Comparison of ENCODE assay signal across 22 cellular contexts in the genomic region with DNA sequence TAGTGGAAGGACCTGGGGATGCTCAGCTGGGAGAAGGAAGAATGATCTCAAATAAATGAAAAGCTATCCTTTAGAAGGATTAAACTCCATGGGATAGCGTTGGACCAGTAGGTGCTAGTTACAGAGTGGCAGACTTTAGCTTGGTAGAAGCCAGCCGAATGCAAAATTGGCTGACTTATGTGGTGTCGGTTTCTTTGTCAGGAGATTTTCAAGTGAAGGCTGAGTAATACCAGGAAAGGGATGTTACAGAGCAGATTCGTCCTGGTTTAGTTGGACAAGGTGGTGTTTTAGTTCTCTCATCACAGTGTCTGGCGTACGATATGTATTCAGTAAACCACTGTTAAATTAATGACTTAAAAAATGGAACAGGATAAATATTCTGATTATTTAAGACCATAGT. TPM values are rescaled to one million over a fixed set of nuclear protein-coding genes. Genes with fewer than 3 reads are reported as not detected.
DNase-seq lines count a peak whose midpoint lies in the region; ATAC-seq and TF ChIP-seq lines count a peak whose summit lies in the region.
"Had no signal": no experiment of that assay in that cellular context is flagged by ENCODE, and none has a peak within 500 bp of the region (broad histone marks: within the 10 kb centered on the region; RNA-seq: fewer than 3 reads in every experiment).

No MANE protein-coding gene starts in this region.

- H3K4me1 Mint-ChIP-seq in activated CD8-positive, alpha-beta T cell treated with anti-CD3 and anti-CD28 coated beads for 36 hours (ENCODE audit: low read depth): peaks cover 40% of the 10 kb centered on the region
- H3K4me1 Mint-ChIP-seq: H9 had no signal

- no peaks in the 10 kb centered on the region for H3K4me1 ChIP-seq in vagina
- H3K4me1 ChIP-seq: left lung had no signal

- POLR2A ChIA-PET in activated CD8-positive, alpha-beta T cell treated with anti-CD3 and anti-CD28 coated beads for 36 hours (lab: Charles Lee): no interaction called here

- TF ChIP-seq CTCF in GM12864 (IDR thresholded peaks at IDR 0.05; ENCODE audit: low read depth, low read length, missing control alignments) (no peak), vagina (IDR thresholded peaks at IDR 0.05) (no peak)
- TF ChIP-seq CTCF in activated CD8-positive, alpha-beta T cell treated with anti-CD3 and anti-CD28 coated beads for 36 hours (IDR thresholded peaks at IDR 0.05): no peak

- ATAC-seq in GM18873 (IDR thresholded peaks at IDR 0.05; ENCODE audit: low FRiP score, unreplicated experiment): peak; percentile 53
- peak; percentile 51 for ATAC-seq in HG02852 (IDR thresholded peaks at IDR 0.05; ENCODE audit: unreplicated experiment)
- peak; percentile 55 for ATAC-seq in activated CD8-positive, alpha-beta T cell treated with anti-CD3 and anti-CD28 coated beads for 36 hours
- no peak for ATAC-seq in HG03175 (IDR thresholded peaks at IDR 0.05; ENCODE audit: unreplicated experiment)
- ATAC-seq: left lung, Right ventricle myocardium inferior had no signal

- DNase-seq in GM12864 (ENCODE audit: low read depth): peak; percentile 18
- peak; percentile 16 for DNase-seq in activated CD8-positive, alpha-beta T cell treated with anti-CD3 and anti-CD28 coated beads for 36 hours
- no peak for DNase-seq in mesenteric fat pad (ENCODE audit: low spot score)
- no peak for DNase-seq in vagina (ENCODE audit: extremely low spot score in 2 of 2)
- DNase-seq in SK-N-DZ (ENCODE audit: low spot score): no peak
- DNase-seq: activated CD4-positive, alpha-beta T cell treated with anti-CD3 and anti-CD28 coated beads, Interleukin-2, amount 50 U/mL, for 1 hour; anterior cingulate cortex; endodermal cell; H9; Kasumi-1; left lung; NCI-H1417; NCI-H345; NK-92 treated with Interleukin-12 subunit alpha and Interleukin-12 subunit beta, amount 100 ng/mL, for 24 hours; posterior cingulate gyrus; stomach; T-helper 9 cell had no signal

- H3K4me3 ChIP-seq in GM12864 (ENCODE audit: low read depth, low read length) (no peak overlapping the region), vagina (no peak overlapping the region)
- H3K4me3 ChIP-seq: left lung, smooth muscle cell, stomach had no signal

- H3K27ac ChIP-seq in vagina: no peak overlapping the region
- H3K27ac ChIP-seq: left lung, stomach had no signal

- TF ChIP-seq POLR2A in vagina (IDR thresholded peaks at IDR 0.05): no peak

- H3K9me3 ChIP-seq in vagina: no peaks in the 10 kb centered on the region
- H3K9me3 ChIP-seq: left lung, stomach had no signal

- H3K27me3 Mint-ChIP-seq in activated CD8-positive, alpha-beta T cell treated with anti-CD3 and anti-CD28 coated beads for 36 hours: no peaks in the 10 kb centered on the region

- no peaks in the 10 kb centered on the region for H3K27me3 ChIP-seq in vagina
- H3K27me3 ChIP-seq: left lung, stomach had no signal

- H3K36me3 ChIP-seq in vagina: no peaks in the 10 kb centered on the region

- no peaks in the 10 kb centered on the region for H3K9me3 Mint-ChIP-seq in activated CD8-positive, alpha-beta T cell treated with anti-CD3 and anti-CD28 coated beads for 36 hours
- H3K9me3 Mint-ChIP-seq: endodermal cell, H9 had no signal

- H3K36me3 Mint-ChIP-seq in activated CD8-positive, alpha-beta T cell treated with anti-CD3 and anti-CD28 coated beads for 36 hours (ENCODE audit: low read depth): peaks cover 26% of the 10 kb centered on the region

- peak overlapping the region; percentile 19 for H3K27ac Mint-ChIP-seq in activated CD8-positive, alpha-beta T cell treated with anti-CD3 and anti-CD28 coated beads for 36 hours
- H3K27ac Mint-ChIP-seq: endodermal cell, H9 had no signal

- H3K4me3 Mint-ChIP-seq in activated CD8-positive, alpha-beta T cell treated with anti-CD3 and anti-CD28 coated beads for 36 hours: no peak overlapping the region
- H3K4me3 Mint-ChIP-seq: endodermal cell, H9 had no signal

- intact Hi-C loops in activated CD8-positive, alpha-beta T cell treated with anti-CD3 and anti-CD28 coated beads for 36 hours (cut with micrococcal nuclease): no loop called here
- intact Hi-C loops in vagina (cut with DNase I): no loop called here

- CTCF ChIA-PET in activated CD8-positive, alpha-beta T cell treated with anti-CD3 and anti-CD28 coated beads for 36 hours (lab: Charles Lee): interaction anchor here (1.4 to 1.5 kb wide), 2 partner anchors 9 to 20 kb away, joined by 3 to 4 read pairs; no protein-coding TSS in a partner anchor

RNA-seq across cellular contexts. Expression of gene FDX1, which starts 26.0 kb away (rescaled TPM):
- 10 to 100 TPM; 16.9 to 17.2 TPM for total RNA-seq in activated CD8-positive, alpha-beta T cell treated with anti-CD3 and anti-CD28 coated beads for 36 hours
- total RNA-seq in mesenteric fat pad: 12.5 TPM
- 9.1 TPM for total RNA-seq in vagina
- 7.3 TPM in 2 replicates for polyA plus RNA-seq in SK-N-DZ (2014; cell fraction: cytosol; rRNA removed)
- 3.1 and 3.6 TPM in 2 replicates for polyA plus RNA-seq in SK-N-DZ (2014; cell fraction: nucleus; rRNA removed)

Comparison
In these comparisons a context has a peak if more than half of its experiments do, and no peak if none do; other contexts are left out.
1. DNase-seq: peak in GM12864 (single experiment) and activated CD8-positive, alpha-beta T cell treated with anti-CD3 and anti-CD28 coated beads for 36 hours (single experiment); none in mesenteric fat pad (single experiment), vagina (0 of 2) and SK-N-DZ (single experiment).